ENCODE assay signal across 24 cellular contexts in the genomic region with DNA sequence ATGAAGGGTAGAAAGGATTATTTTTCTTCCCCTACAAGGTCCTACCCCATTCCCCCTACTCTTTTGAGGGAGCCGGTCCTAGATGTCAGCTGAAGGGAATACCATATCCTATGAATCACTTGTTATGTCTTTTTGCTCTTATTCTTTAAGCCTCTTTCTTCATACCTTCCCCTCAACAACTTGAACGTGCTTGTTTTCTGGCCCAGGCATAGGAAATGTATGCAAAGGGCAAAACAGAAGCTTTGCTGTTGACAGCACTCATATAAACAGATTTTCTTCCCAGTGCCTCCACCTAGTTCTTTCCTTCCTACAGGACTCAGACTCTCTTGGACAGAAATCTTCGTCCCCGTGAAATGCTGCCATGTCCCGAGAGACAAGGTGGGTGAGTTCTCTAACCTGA.
"Had no signal": no experiment of that assay in that cellular context is flagged by ENCODE, and none has a peak within 500 bp of the region (broad histone marks: within the 10 kb centered on the region; RNA-seq: fewer than 3 reads in every experiment).

No MANE protein-coding gene starts in this region.

- H3K36me3 ChIP-seq: brain microvascular endothelial cell, colonic mucosa, gastrocnemius medialis, heart left ventricle had no signal

- H3K9me3 ChIP-seq: colonic mucosa, gastrocnemius medialis, heart left ventricle had no signal

- ATAC-seq: activated CD4-positive, alpha-beta T cell treated with anti-CD3 and anti-CD28 coated beads for 36 hours; activated CD8-positive, alpha-beta memory T cell treated with anti-CD3 and anti-CD28 coated beads, Interleukin-2, amount 10 ng/mL, durations not matched to agents 7 days and 5 days; activated CD8-positive, alpha-beta T cell treated with anti-CD3 and anti-CD28 coated beads, Interleukin-2, amount 10 ng/mL, durations not matched to agents 7 days and 5 days; gastrocnemius medialis; heart left ventricle had no signal

- H3K27me3 ChIP-seq: brain microvascular endothelial cell, colonic mucosa, gastrocnemius medialis, heart left ventricle had no signal

- H3K4me1 ChIP-seq: colonic mucosa, gastrocnemius medialis, heart left ventricle had no signal

- H3K4me3 ChIP-seq: colonic mucosa, gastrocnemius medialis, heart left ventricle had no signal

- H3K27ac ChIP-seq: brain microvascular endothelial cell, colonic mucosa, gastrocnemius medialis, heart left ventricle had no signal

- DNase-seq: activated CD4-positive, alpha-beta memory T cell treated with anti-CD3 and anti-CD28 coated beads for 36 hours; activated CD4-positive, alpha-beta T cell treated with anti-CD3 and anti-CD28 coated beads for 36 hours; activated CD4-positive, alpha-beta T cell treated with anti-CD3 and anti-CD28 coated beads, Interleukin-2, amount 10 ng/mL, durations not matched to agents 24 days and 14 days; activated CD4-positive, CD25-positive, alpha-beta regulatory T cell; activated CD4-positive, CD25-positive, alpha-beta regulatory T cell treated with anti-CD3 and anti-CD28 coated beads, Interleukin-2, amount 50 U/mL, for 72 hours; activated CD8-positive, alpha-beta memory T cell treated with anti-CD3 and anti-CD28 coated beads, Interleukin-2, amount 10 ng/mL, durations not matched to agents 7 days and 5 days; activated CD8-positive, alpha-beta memory T cell treated with anti-CD3 and anti-CD28 coated beads, Interleukin-2, amount 50 U/mL, for 4 hours; activated CD8-positive, alpha-beta T cell treated with anti-CD3 and anti-CD28 coated beads, Interleukin-2, amount 10 ng/mL, durations not matched to agents 7 days and 5 days; activated effector memory CD4-positive, alpha-beta T cell treated with anti-CD3 and anti-CD28 coated beads, Interleukin-2, amount 50 U/mL, for 16 hours; activated naive CD4-positive, alpha-beta T cell treated with anti-CD3 and anti-CD28 coated beads for 36 hours; activated naive CD8-positive, alpha-beta T cell treated with anti-CD3 and anti-CD28 coated beads for 36 hours; activated T-cell treated with anti-CD3 and anti-CD28 coated beads, Interleukin-2, amount 50 U/mL, for 1 hour; activated T-cell treated with anti-CD3 and anti-CD28 coated beads, Interleukin-2, amount 50 U/mL, for 48 hours; amniotic stem cell; anterior cingulate cortex; brain microvascular endothelial cell; caudate nucleus; colonic mucosa; effector CD8-positive, alpha-beta T cell; foreskin fibroblast; gastrocnemius medialis; glutamatergic neuron; heart left ventricle; T-helper 2 cell had no signal
